1 cellular context compared by ENCODE assay signal in the genomic region with DNA sequence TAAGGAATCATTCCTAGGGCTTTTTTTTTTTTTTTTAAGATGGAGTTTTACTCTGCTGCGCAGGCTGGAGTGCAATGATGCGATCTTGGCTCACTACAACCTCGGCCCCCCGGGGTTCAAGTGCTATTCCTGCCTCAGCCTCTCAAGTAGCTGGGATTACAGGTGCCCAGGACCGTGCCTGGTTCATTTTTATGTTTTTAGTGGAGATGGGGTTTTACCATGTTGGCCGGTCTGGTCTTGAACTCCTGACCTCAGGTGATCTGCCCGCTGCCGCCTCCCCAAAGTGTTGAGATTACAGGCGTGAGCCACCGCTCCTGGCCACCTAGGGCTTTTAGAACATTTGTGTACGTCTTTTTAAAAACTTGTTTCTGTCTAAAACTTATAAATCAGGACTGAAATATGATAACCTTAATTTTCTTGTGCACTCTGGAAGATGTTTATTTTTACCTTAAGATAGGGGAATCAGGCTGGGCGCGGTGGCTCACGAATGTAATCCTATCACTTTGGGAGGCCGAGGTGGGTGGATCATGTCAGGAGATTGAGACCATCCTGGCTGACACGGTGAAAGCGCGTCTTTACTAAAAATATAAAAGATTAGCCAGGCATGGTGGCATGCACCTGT.
TF ChIP-seq lines count a peak whose summit lies in the region.

No MANE protein-coding gene starts in this region.

TF ChIP-seq in HEK293, 187 proteins besides CTCF, POLR2A, EP300 and RAD21 (continued from another document and continues in another):
- TF ChIP-seq, protein P1, sequence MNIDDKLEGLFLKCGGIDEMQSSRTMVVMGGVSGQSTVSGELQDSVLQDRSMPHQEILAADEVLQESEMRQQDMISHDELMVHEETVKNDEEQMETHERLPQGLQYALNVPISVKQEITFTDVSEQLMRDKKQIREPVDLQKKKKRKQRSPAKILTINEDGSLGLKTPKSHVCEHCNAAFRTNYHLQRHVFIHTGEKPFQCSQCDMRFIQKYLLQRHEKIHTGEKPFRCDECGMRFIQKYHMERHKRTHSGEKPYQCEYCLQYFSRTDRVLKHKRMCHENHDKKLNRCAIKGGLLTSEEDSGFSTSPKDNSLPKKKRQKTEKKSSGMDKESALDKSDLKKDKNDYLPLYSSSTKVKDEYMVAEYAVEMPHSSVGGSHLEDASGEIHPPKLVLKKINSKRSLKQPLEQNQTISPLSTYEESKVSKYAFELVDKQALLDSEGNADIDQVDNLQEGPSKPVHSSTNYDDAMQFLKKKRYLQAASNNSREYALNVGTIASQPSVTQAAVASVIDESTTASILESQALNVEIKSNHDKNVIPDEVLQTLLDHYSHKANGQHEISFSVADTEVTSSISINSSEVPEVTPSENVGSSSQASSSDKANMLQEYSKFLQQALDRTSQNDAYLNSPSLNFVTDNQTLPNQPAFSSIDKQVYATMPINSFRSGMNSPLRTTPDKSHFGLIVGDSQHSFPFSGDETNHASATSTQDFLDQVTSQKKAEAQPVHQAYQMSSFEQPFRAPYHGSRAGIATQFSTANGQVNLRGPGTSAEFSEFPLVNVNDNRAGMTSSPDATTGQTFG (tag by site-specific recombination; IDR thresholded peaks at IDR 0.05; ENCODE audit: borderline replicate concordance), result no peak
- no peak for TF ChIP-seq ZNF391 (tag by site-specific recombination; IDR thresholded peaks at IDR 0.05; ENCODE audit: borderline replicate concordance, low read depth)
- TF ChIP-seq, protein P2, sequence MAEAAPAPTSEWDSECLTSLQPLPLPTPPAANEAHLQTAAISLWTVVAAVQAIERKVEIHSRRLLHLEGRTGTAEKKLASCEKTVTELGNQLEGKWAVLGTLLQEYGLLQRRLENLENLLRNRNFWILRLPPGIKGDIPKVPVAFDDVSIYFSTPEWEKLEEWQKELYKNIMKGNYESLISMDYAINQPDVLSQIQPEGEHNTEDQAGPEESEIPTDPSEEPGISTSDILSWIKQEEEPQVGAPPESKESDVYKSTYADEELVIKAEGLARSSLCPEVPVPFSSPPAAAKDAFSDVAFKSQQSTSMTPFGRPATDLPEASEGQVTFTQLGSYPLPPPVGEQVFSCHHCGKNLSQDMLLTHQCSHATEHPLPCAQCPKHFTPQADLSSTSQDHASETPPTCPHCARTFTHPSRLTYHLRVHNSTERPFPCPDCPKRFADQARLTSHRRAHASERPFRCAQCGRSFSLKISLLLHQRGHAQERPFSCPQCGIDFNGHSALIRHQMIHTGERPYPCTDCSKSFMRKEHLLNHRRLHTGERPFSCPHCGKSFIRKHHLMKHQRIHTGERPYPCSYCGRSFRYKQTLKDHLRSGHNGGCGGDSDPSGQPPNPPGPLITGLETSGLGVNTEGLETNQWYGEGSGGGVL (tag by site-specific recombination; IDR thresholded peaks at IDR 0.05), result no peak
- no peak for TF ChIP-seq TRIM28 (IDR thresholded peaks at IDR 0.05; ENCODE audit: borderline replicate concordance, low read length)
- TF ChIP-seq, protein P3, sequence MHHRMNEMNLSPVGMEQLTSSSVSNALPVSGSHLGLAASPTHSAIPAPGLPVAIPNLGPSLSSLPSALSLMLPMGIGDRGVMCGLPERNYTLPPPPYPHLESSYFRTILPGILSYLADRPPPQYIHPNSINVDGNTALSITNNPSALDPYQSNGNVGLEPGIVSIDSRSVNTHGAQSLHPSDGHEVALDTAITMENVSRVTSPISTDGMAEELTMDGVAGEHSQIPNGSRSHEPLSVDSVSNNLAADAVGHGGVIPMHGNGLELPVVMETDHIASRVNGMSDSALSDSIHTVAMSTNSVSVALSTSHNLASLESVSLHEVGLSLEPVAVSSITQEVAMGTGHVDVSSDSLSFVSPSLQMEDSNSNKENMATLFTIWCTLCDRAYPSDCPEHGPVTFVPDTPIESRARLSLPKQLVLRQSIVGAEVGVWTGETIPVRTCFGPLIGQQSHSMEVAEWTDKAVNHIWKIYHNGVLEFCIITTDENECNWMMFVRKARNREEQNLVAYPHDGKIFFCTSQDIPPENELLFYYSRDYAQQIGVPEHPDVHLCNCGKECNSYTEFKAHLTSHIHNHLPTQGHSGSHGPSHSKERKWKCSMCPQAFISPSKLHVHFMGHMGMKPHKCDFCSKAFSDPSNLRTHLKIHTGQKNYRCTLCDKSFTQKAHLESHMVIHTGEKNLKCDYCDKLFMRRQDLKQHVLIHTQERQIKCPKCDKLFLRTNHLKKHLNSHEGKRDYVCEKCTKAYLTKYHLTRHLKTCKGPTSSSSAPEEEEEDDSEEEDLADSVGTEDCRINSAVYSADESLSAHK (tag by site-specific recombination; IDR thresholded peaks at IDR 0.05), result no peak
- TF ChIP-seq ZSCAN30 (tag by site-specific recombination; IDR thresholded peaks at IDR 0.05), result no peak
- no peak for TF ChIP-seq ZNF416 (tag by site-specific recombination; IDR thresholded peaks at IDR 0.05)
- no peak for TF ChIP-seq KLF16 (tag by site-specific recombination; IDR thresholded peaks at IDR 0.05)
- no peak for TF ChIP-seq ZNF585B (tag by site-specific recombination; IDR thresholded peaks at IDR 0.05)
- TF ChIP-seq, protein P4, sequence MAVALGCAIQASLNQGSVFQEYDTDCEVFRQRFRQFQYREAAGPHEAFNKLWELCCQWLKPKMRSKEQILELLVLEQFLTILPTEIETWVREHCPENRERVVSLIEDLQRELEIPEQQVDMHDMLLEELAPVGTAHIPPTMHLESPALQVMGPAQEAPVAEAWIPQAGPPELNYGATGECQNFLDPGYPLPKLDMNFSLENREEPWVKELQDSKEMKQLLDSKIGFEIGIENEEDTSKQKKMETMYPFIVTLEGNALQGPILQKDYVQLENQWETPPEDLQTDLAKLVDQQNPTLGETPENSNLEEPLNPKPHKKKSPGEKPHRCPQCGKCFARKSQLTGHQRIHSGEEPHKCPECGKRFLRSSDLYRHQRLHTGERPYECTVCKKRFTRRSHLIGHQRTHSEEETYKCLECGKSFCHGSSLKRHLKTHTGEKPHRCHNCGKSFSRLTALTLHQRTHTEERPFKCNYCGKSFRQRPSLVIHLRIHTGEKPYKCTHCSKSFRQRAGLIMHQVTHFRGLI (tag by site-specific recombination; IDR thresholded peaks at IDR 0.05), result peak; percentile 25; the same call in 1 of the 2 replicates
- no peak for TF ChIP-seq ZNF473 (tag by site-specific recombination; IDR thresholded peaks at IDR 0.05)
- peak; percentile 70 for TF ChIP-seq SP7 (tag by site-specific recombination; IDR thresholded peaks at IDR 0.05)
- TF ChIP-seq ZNF157 (tag by site-specific recombination; IDR thresholded peaks at IDR 0.05), result no peak
- TF ChIP-seq ZNF530 (tag by site-specific recombination; IDR thresholded peaks at IDR 0.05; ENCODE audit: low read depth), result no peak
- TF ChIP-seq ZNF341 (tag by site-specific recombination; IDR thresholded peaks at IDR 0.05; ENCODE audit: low read depth), result no peak
- TF ChIP-seq ZNF670 (tag by site-specific recombination; IDR thresholded peaks at IDR 0.05; ENCODE audit: low read depth), result no peak
- TF ChIP-seq ZBTB20 (tag by site-specific recombination; IDR thresholded peaks at IDR 0.05), result no peak; the same call in 1 of the 2 replicates
- TF ChIP-seq, protein P5, sequence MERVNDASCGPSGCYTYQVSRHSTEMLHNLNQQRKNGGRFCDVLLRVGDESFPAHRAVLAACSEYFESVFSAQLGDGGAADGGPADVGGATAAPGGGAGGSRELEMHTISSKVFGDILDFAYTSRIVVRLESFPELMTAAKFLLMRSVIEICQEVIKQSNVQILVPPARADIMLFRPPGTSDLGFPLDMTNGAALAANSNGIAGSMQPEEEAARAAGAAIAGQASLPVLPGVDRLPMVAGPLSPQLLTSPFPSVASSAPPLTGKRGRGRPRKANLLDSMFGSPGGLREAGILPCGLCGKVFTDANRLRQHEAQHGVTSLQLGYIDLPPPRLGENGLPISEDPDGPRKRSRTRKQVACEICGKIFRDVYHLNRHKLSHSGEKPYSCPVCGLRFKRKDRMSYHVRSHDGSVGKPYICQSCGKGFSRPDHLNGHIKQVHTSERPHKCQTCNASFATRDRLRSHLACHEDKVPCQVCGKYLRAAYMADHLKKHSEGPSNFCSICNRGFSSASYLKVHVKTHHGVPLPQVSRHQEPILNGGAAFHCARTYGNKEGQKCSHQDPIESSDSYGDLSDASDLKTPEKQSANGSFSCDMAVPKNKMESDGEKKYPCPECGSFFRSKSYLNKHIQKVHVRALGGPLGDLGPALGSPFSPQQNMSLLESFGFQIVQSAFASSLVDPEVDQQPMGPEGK (tag by site-specific recombination; IDR thresholded peaks at IDR 0.05), result peak; percentile 16; the same call in 1 of the 2 replicates
- no peak for TF ChIP-seq ZNF624 (tag by site-specific recombination; IDR thresholded peaks at IDR 0.05)
- no peak for TF ChIP-seq SP2 (tag by site-specific recombination; IDR thresholded peaks at IDR 0.05)
- TF ChIP-seq, protein P6, sequence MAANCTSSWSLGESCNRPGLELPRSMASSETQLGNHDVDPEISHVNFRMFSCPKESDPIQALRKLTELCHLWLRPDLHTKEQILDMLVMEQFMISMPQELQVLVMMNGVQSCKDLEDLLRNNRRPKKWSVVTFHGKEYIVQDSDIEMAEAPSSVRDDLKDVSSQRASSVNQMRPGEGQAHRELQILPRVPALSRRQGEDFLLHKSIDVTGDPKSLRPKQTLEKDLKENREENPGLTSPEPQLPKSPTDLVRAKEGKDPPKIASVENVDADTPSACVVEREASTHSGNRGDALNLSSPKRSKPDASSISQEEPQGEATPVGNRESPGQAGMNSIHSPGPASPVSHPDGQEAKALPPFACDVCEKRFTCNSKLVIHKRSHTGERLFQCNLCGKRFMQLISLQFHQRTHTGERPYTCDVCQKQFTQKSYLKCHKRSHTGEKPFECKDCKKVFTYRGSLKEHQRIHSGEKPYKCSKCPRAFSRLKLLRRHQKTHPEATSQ (tag by site-specific recombination; IDR thresholded peaks at IDR 0.05), result no peak
- no peak for TF ChIP-seq ZNF501 (tag by site-specific recombination; IDR thresholded peaks at IDR 0.05)
- TF ChIP-seq ZNF335 (tag by site-specific recombination; conservative IDR thresholded peaks at IDR 0.05), result peak; percentile 89
- TF ChIP-seq ZNF239 (tag by site-specific recombination; IDR thresholded peaks at IDR 0.05), result no peak
- no peak for TF ChIP-seq ZNF223 (tag by site-specific recombination; IDR thresholded peaks at IDR 0.05)
- TF ChIP-seq ZNF555 (tag by site-specific recombination; conservative IDR thresholded peaks at IDR 0.05), result no peak
- TF ChIP-seq YY2 (tag by site-specific recombination; IDR thresholded peaks at IDR 0.05), result no peak
- no peak for TF ChIP-seq ZNF654 (tag by site-specific recombination; IDR thresholded peaks at IDR 0.05; ENCODE audit: low read depth)
- TF ChIP-seq, protein P7, sequence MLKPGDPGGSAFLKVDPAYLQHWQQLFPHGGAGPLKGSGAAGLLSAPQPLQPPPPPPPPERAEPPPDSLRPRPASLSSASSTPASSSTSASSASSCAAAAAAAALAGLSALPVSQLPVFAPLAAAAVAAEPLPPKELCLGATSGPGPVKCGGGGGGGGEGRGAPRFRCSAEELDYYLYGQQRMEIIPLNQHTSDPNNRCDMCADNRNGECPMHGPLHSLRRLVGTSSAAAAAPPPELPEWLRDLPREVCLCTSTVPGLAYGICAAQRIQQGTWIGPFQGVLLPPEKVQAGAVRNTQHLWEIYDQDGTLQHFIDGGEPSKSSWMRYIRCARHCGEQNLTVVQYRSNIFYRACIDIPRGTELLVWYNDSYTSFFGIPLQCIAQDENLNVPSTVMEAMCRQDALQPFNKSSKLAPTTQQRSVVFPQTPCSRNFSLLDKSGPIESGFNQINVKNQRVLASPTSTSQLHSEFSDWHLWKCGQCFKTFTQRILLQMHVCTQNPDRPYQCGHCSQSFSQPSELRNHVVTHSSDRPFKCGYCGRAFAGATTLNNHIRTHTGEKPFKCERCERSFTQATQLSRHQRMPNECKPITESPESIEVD (tag by site-specific recombination; IDR thresholded peaks at IDR 0.05), result peak; percentile 76
- no peak for TF ChIP-seq ZNF350 (tag by site-specific recombination; IDR thresholded peaks at IDR 0.05)
- no peak for TF ChIP-seq MYNN (tag by site-specific recombination; IDR thresholded peaks at IDR 0.05; ENCODE audit: borderline replicate concordance)
- no peak for TF ChIP-seq ZFP37 (tag by site-specific recombination; IDR thresholded peaks at IDR 0.05)
- TF ChIP-seq, protein P8, sequence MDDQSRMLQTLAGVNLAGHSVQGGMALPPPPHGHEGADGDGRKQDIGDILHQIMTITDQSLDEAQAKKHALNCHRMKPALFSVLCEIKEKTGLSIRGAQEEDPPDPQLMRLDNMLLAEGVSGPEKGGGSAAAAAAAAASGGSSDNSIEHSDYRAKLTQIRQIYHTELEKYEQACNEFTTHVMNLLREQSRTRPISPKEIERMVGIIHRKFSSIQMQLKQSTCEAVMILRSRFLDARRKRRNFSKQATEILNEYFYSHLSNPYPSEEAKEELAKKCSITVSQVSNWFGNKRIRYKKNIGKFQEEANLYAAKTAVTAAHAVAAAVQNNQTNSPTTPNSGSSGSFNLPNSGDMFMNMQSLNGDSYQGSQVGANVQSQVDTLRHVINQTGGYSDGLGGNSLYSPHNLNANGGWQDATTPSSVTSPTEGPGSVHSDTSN (CRISPR knock-in tag; IDR thresholded peaks at IDR 0.05), result no peak
- TF ChIP-seq ZXDB (tag by site-specific recombination; IDR thresholded peaks at IDR 0.05), result peak; percentile 51; the same call in 1 of the 2 replicates
- TF ChIP-seq HOXA7 (CRISPR knock-in tag; IDR thresholded peaks at IDR 0.05; ENCODE audit: borderline replicate concordance), result no peak
- no peak for TF ChIP-seq ZIC2 (tag by site-specific recombination; IDR thresholded peaks at IDR 0.05)
- TF ChIP-seq ZNF549 (tag by site-specific recombination; IDR thresholded peaks at IDR 0.05), result no peak
- TF ChIP-seq, protein P9, sequence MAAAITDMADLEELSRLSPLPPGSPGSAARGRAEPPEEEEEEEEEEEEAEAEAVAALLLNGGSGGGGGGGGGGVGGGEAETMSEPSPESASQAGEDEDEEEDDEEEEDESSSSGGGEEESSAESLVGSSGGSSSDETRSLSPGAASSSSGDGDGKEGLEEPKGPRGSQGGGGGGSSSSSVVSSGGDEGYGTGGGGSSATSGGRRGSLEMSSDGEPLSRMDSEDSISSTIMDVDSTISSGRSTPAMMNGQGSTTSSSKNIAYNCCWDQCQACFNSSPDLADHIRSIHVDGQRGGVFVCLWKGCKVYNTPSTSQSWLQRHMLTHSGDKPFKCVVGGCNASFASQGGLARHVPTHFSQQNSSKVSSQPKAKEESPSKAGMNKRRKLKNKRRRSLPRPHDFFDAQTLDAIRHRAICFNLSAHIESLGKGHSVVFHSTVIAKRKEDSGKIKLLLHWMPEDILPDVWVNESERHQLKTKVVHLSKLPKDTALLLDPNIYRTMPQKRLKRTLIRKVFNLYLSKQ (tag by site-specific recombination; IDR thresholded peaks at IDR 0.05; ENCODE audit: borderline replicate concordance), result no peak
- TF ChIP-seq, protein P10, sequence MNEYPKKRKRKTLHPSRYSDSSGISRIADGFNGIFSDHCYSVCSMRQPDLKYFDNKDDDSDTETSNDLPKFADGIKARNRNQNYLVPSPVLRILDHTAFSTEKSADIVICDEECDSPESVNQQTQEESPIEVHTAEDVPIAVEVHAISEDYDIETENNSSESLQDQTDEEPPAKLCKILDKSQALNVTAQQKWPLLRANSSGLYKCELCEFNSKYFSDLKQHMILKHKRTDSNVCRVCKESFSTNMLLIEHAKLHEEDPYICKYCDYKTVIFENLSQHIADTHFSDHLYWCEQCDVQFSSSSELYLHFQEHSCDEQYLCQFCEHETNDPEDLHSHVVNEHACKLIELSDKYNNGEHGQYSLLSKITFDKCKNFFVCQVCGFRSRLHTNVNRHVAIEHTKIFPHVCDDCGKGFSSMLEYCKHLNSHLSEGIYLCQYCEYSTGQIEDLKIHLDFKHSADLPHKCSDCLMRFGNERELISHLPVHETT (tag by site-specific recombination; IDR thresholded peaks at IDR 0.05), result 0 out of 2 replicates have a peak, but pooled peaks have one; percentile 6
- 0 out of 2 replicates have a peak, but pooled peaks have one; percentile 8 for TF ChIP-seq ZBTB8A (tag by site-specific recombination; IDR thresholded peaks at IDR 0.05)
- TF ChIP-seq OSR2 (tag by site-specific recombination; IDR thresholded peaks at IDR 0.05), result peak; percentile 87
- no peak for TF ChIP-seq GFI1B (tag by site-specific recombination; IDR thresholded peaks at IDR 0.05)
- TF ChIP-seq ZNF202 (tag by site-specific recombination; IDR thresholded peaks at IDR 0.05; ENCODE audit: borderline replicate concordance), result no peak
- no peak for TF ChIP-seq ZFHX2 (tag by site-specific recombination; conservative IDR thresholded peaks at IDR 0.05)
